Comparison of ENCODE assay signal across 8 cellular contexts in genomic region chrX:119604778-119605177, GRCh38. TPM values are rescaled to one million over a fixed set of nuclear protein-coding genes. Genes with fewer than 3 reads are reported as not detected.
DNase-seq lines count a peak whose midpoint lies in the region; ATAC-seq and TF ChIP-seq lines count a peak whose summit lies in the region.

No MANE protein-coding gene starts in this region.

- H3K36me3 ChIP-seq in fibroblast of lung (ENCODE audit: control insufficient read depth, insufficient read depth, low read length): no peaks in the 10 kb centered on the region

- peaks cover 24% of the 10 kb centered on the region for H3K4me1 Mint-ChIP-seq in stimulated activated memory B cell treated with anti-CD40 and anti-IgM and Interleukin-4, amounts not matched to agents 10 μg/mL and 1 μg/mL and 100 μg/mL, for 72 hours

- H3K27ac Mint-ChIP-seq in stimulated activated memory B cell treated with anti-CD40 and anti-IgM and Interleukin-4, amounts not matched to agents 10 μg/mL and 1 μg/mL and 100 μg/mL, for 72 hours: peak overlapping the region; percentile 98

- no peaks in the 10 kb centered on the region for H4K20me1 ChIP-seq in fibroblast of lung (ENCODE audit: control insufficient read depth, extremely low read depth, insufficient read depth, low read length)

- peak overlapping the region; percentile 28 for H3K27ac ChIP-seq in fibroblast of lung (ENCODE audit: insufficient read depth, low read length)

- H3K27me3 ChIP-seq in fibroblast of lung (ENCODE audit: control insufficient read depth, insufficient read depth, low read length): no peaks in the 10 kb centered on the region

- H3K36me3 Mint-ChIP-seq in stimulated activated memory B cell treated with anti-CD40 and anti-IgM and Interleukin-4, amounts not matched to agents 10 μg/mL and 1 μg/mL and 100 μg/mL, for 72 hours: no peaks in the 10 kb centered on the region

- no peaks in the 10 kb centered on the region for H3K9me3 ChIP-seq in fibroblast of lung (ENCODE audit: control insufficient read depth, insufficient read depth, low read depth, low read length)

- H3K9ac ChIP-seq in fibroblast of lung (ENCODE audit: insufficient read depth, low read length): peak overlapping the region; percentile 53

- peaks cover 32% of the 10 kb centered on the region for H3K79me2 ChIP-seq in fibroblast of lung (ENCODE audit: control insufficient read depth, insufficient read depth, low read length)

- H3K4me3 ChIP-seq in fibroblast of lung (replicated peaks in 1 of 4; ENCODE audit: control extremely low read depth in 1 of 4, insufficient read depth in 1 of 4, low read depth in 3 of 4, low read length in 4 of 4): peak overlapping the region; percentile 65 to 75 (median 70)

- no peaks in the 10 kb centered on the region for H3K27me3 Mint-ChIP-seq in stimulated activated memory B cell treated with anti-CD40 and anti-IgM and Interleukin-4, amounts not matched to agents 10 μg/mL and 1 μg/mL and 100 μg/mL, for 72 hours

- H3K4me2 ChIP-seq in fibroblast of lung (ENCODE audit: extremely low read depth, insufficient read depth, low read length): peak overlapping the region; percentile 85

- H2AFZ ChIP-seq in fibroblast of lung (ENCODE audit: low read length): no peak overlapping the region

- H3K9me3 Mint-ChIP-seq in stimulated activated memory B cell treated with anti-CD40 and anti-IgM and Interleukin-4, amounts not matched to agents 10 μg/mL and 1 μg/mL and 100 μg/mL, for 72 hours: no peaks in the 10 kb centered on the region

- H3K4me3 Mint-ChIP-seq in stimulated activated memory B cell treated with anti-CD40 and anti-IgM and Interleukin-4, amounts not matched to agents 10 μg/mL and 1 μg/mL and 100 μg/mL, for 72 hours: peak overlapping the region; percentile 83

- H3K4me1 ChIP-seq in fibroblast of lung (ENCODE audit: control insufficient read depth, extremely low read depth, insufficient read depth, low read length): no peaks in the 10 kb centered on the region

- ATAC-seq in SK-N-SH treated with all-trans-retinoic acid at 6 μM for 48 hours (0 out of 3 replicates have a peak, but pooled peaks have one; percentile 12), HG03565 (IDR thresholded peaks at IDR 0.05; ENCODE audit: unreplicated experiment) (no peak)
- ATAC-seq in stimulated activated memory B cell treated with anti-CD40 and anti-IgM and Interleukin-4, amounts not matched to agents 10 μg/mL and 1 μg/mL and 100 μg/mL, for 72 hours: no peak

- TF ChIP-seq CTCF in fibroblast of lung (conservative IDR thresholded peaks at IDR 0.05 in 1 of 2, IDR thresholded peaks at IDR 0.05 in 1 of 2; ENCODE audit: low read depth in 1 of 2, low read length in 2 of 2): no peak

- DNase-seq in NCI-H2227 (lab: John Stamatoyannopoulos, UW; ENCODE audit: unreplicated experiment) (peak; percentile 43), NCI-H2227 treated with DMSO at 0.1 percent for 48 hours (lab: John Stamatoyannopoulos, UW) (no peak), fibroblast of lung (ENCODE audit: low read depth in 2 of 2) (no peak), A172 (ENCODE audit: low spot score) (no peak), AG08396 (ENCODE audit: low spot score) (no peak)

TF ChIP-seq in SK-N-SH treated with all-trans-retinoic acid at 6 μM for 48 hours, 23 proteins besides CTCF, POLR2A, EP300 and RAD21:
- no peak for TF ChIP-seq GLIS3 (CRISPR knock-in tag; IDR thresholded peaks at IDR 0.05)
- no peak for TF ChIP-seq RARB (CRISPR knock-in tag; IDR thresholded peaks at IDR 0.05)

RNA-seq across cellular contexts. Expression of gene NKRF, which starts 1.4 kb away (rescaled TPM):
- 3.9 and 4.1 TPM in 2 replicates for total RNA-seq in fibroblast of lung
- 7.1 and 7.4 TPM in 2 replicates for polyA plus RNA-seq in fibroblast of lung
- polyA plus RNA-seq in fibroblast of lung (2012): 5.5 and 6.0 TPM in 2 replicates
- polyA minus RNA-seq in fibroblast of lung (ENCODE audit: low replicate concordance): 1.3 and 2.6 TPM in 2 replicates
- 2.7 and 3.5 TPM in 2 replicates for total RNA-seq in A172 (2014; rRNA removed; shearing (Covaris generic))

RNA-seq across cellular contexts. Expression of gene UBE2A, which starts 30.4 kb away (rescaled TPM):
- 22.1 and 28.4 TPM in 2 replicates for total RNA-seq in fibroblast of lung
- 89.8 and 106 TPM in 2 replicates for polyA plus RNA-seq in fibroblast of lung
- polyA plus RNA-seq in fibroblast of lung (2012): 77.9 and 78.4 TPM in 2 replicates
- polyA minus RNA-seq in fibroblast of lung (ENCODE audit: low replicate concordance): 12.3 and 22.8 TPM in 2 replicates
- total RNA-seq in A172 (2014; rRNA removed; shearing (Covaris generic)): 24.5 and 30.3 TPM in 2 replicates

RNA-seq across cellular contexts. Expression of gene STEEP1, which starts 39.6 kb away (rescaled TPM):
- total RNA-seq in fibroblast of lung: 38.0 and 40.8 TPM in 2 replicates
- 20.1 and 20.3 TPM in 2 replicates for polyA plus RNA-seq in fibroblast of lung
- polyA plus RNA-seq in fibroblast of lung (2012): 20.8 and 23.5 TPM in 2 replicates
- polyA minus RNA-seq in fibroblast of lung (ENCODE audit: low replicate concordance): 15.2 and 15.9 TPM in 2 replicates
- total RNA-seq in A172 (2014; rRNA removed; shearing (Covaris generic)): 33.0 and 39.8 TPM in 2 replicates
